In the genomic region with DNA sequence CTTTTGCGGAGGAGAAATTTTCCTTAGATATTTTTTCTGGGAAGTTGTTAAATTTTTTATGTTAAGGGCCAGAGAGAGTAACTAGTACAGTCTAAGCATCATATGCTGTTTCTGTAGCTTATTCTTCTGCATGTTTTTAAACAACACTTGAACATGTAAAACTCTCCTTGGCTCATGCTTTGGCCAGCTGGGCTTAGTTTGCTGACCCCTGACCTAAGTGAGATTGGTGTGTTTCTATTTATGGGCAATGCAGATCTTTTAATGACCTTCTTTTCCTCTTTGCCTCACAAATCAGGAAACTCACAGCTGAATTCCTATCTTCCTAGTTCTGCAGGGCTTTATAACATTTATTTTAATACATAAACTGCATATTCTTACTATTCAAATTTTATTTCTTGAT, we compare ENCODE assay signal across 33 cellular contexts.
"Had no signal": no experiment of that assay in that cellular context is flagged by ENCODE, and none has a peak within 500 bp of the region (broad histone marks: within the 10 kb centered on the region; RNA-seq: fewer than 3 reads in every experiment).

No MANE protein-coding gene starts in this region.

- ATAC-seq: activated CD8-positive, alpha-beta T cell treated with anti-CD3 and anti-CD28 coated beads for 36 hours; activated naive CD4-positive, alpha-beta T cell treated with anti-CD3 and anti-CD28 coated beads, Interleukin-2, amount 50 U/mL, for 72 hours; activated T-cell treated with anti-CD3 and anti-CD28 coated beads, Interleukin-2, amount 50 U/mL, for 4 hours; activated T-cell treated with anti-CD3 and anti-CD28 coated beads, Interleukin-2, amount 50 U/mL, for 72 hours; activated T-helper 17 cell treated with anti-CD3 and anti-CD28 coated beads, Interleukin-2, amount 50 U/mL, for 72 hours had no signal

- FAIRE-seq: bronchial epithelial cell, TTC549 had no signal

- H3K36me3 ChIP-seq: ascending aorta, cardiac muscle cell had no signal

- H3K27ac ChIP-seq: ascending aorta, cardiac muscle cell, VCaP had no signal

- H3K27me3 ChIP-seq: ascending aorta, cardiac muscle cell had no signal

- DNase-seq: activated B cell treated with CpG ODN at 0.5 μM for 24 hours; activated CD4-positive, alpha-beta memory T cell treated with anti-CD3 and anti-CD28 coated beads for 36 hours; activated CD4-positive, alpha-beta T cell treated with anti-CD3 and anti-CD28 coated beads for 4 hours; activated CD4-positive, alpha-beta T cell treated with anti-CD3 and anti-CD28 coated beads, Interleukin-2, amount 10 ng/mL, durations not matched to agents 24 days and 14 days; activated CD4-positive, alpha-beta T cell treated with anti-CD3 and anti-CD28 coated beads, Interleukin-2, amount 50 U/mL, for 1 hour; activated CD4-positive, alpha-beta T cell treated with anti-CD3 and anti-CD28 coated beads, Interleukin-2, amount 50 U/mL, for 4 hours; activated CD4-positive, CD25-positive, alpha-beta regulatory T cell treated with anti-CD3 and anti-CD28 coated beads, Interleukin-2, amount 50 U/mL, for 72 hours; activated CD8-positive, alpha-beta memory T cell treated with anti-CD3 and anti-CD28 coated beads, Interleukin-2, amount 50 U/mL, for 4 hours; activated CD8-positive, alpha-beta T cell treated with anti-CD3 and anti-CD28 coated beads for 36 hours; activated effector memory CD4-positive, alpha-beta T cell treated with anti-CD3 and anti-CD28 coated beads, Interleukin-2, amount 50 U/mL, for 16 hours; activated gamma-delta T cell treated with Interleukin-2 at 50 U/mL for 16 hours; activated naive CD4-positive, alpha-beta T cell; activated naive CD4-positive, alpha-beta T cell treated with anti-CD3 and anti-CD28 coated beads for 36 hours; activated naive CD4-positive, alpha-beta T cell treated with anti-CD3 and anti-CD28 coated beads, Interleukin-2, amount 50 U/mL, for 16 hours; activated naive CD8-positive, alpha-beta T cell treated with anti-CD3 and anti-CD28 coated beads for 36 hours; activated T-cell treated with anti-CD3 and anti-CD28 coated beads for 4 hours; activated T-cell treated with anti-CD3 and anti-CD28 coated beads, Interleukin-2, amount 50 U/mL, for 1 hour; activated T-cell treated with anti-CD3 and anti-CD28 coated beads, Interleukin-2, amount 50 U/mL, for 4 hours; activated T-cell treated with anti-CD3 and anti-CD28 coated beads, Interleukin-2, amount 50 U/mL, for 72 hours; amygdala; anterior cingulate cortex; caudate nucleus; cerebellar nuclear complex; T-helper 1 cell; T-helper 2 cell; T-helper 9 cell had no signal

- H3K4me3 ChIP-seq: ascending aorta, cardiac muscle cell had no signal

- H3K4me1 ChIP-seq: ascending aorta had no signal

- H3K9me3 ChIP-seq: ascending aorta had no signal
